ENCODE assay signal across 19 cellular contexts in the genomic region with DNA sequence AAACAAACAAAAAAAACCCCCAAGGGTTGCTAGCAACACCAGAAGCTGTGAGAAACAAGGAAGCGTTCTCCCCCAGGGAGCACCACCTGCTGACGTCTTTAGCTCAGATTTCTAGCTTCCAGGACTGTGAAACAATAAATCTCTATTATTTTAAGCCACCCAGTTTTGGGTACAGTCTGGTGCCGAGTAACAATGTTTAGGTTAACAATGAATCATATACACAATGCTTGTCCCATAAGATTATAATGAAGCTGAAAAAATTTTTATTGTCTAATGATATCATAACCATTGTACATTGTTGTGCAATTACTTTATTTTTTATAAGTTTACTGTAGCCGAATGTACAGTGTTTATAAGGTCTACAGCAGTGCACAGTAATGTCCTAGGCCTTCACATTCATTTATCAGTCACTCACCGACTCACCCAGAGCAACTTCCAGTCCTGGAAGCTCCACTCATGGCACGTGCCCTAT.
A peak's percentile ranks its signal among the peaks of the same experiment; 100 is the strongest.
DNase-seq lines count a peak whose midpoint lies in the region; ATAC-seq and TF ChIP-seq lines count a peak whose summit lies in the region.
"Had no signal": no experiment of that assay in that cellular context is flagged by ENCODE, and none has a peak within 500 bp of the region (broad histone marks: within the 10 kb centered on the region; RNA-seq: fewer than 3 reads in every experiment).

No MANE protein-coding gene starts in this region.

- no peaks in the 10 kb centered on the region for H3K36me3 Mint-ChIP-seq in naive B cell

- no peaks in the 10 kb centered on the region for H3K27me3 Mint-ChIP-seq in naive B cell
- H3K27me3 Mint-ChIP-seq: activated CD4-positive, alpha-beta T cell treated with anti-CD3 and anti-CD28 coated beads for 36 hours had no signal

- peak; percentile 77 to 83 for ATAC-seq in naive B cell (ENCODE audit: low read depth in 2 of 2)
- ATAC-seq in GM19351 (IDR thresholded peaks at IDR 0.05; ENCODE audit: unreplicated experiment): no peak
- no peak for ATAC-seq in GM21360 (IDR thresholded peaks at IDR 0.05; ENCODE audit: unreplicated experiment)
- no peak for ATAC-seq in GM21786 (IDR thresholded peaks at IDR 0.05; ENCODE audit: unreplicated experiment)
- ATAC-seq: activated CD4-positive, alpha-beta T cell treated with anti-CD3 and anti-CD28 coated beads for 36 hours; esophagus mucosa; left cardiac atrium had no signal

- peaks cover 12 to 34% (median 25%) of the 10 kb centered on the region in 3 donors for H3K4me1 Mint-ChIP-seq in naive B cell

- H3K27ac Mint-ChIP-seq in naive B cell: peak overlapping the region in 2 of 6 donors; percentile 57 to 62
- H3K27ac Mint-ChIP-seq: activated CD4-positive, alpha-beta T cell treated with anti-CD3 and anti-CD28 coated beads for 36 hours; activated T-helper 2 cell treated with anti-CD3 and anti-CD28 coated beads, Interferon-gamma antibody, Interleukin-2, Interleukin-4, amounts not matched to agents 10 μg/mL and 5 μg/mL and 100 μg/mL, durations not matched to agents 14 hours and 24 hours and 36 hours had no signal

- H3K4me3 ChIP-seq in MG63 (no peak overlapping the region), brain microvascular endothelial cell (ENCODE audit: low read depth, low read length) (no peak overlapping the region)
- H3K4me3 ChIP-seq: adrenal gland had no signal

- H3K27me3 ChIP-seq in MG63: no peaks in the 10 kb centered on the region
- H3K27me3 ChIP-seq in brain microvascular endothelial cell (replicated peaks): no peaks in the 10 kb centered on the region
- H3K27me3 ChIP-seq: adrenal gland had no signal

- no peaks in the 10 kb centered on the region for H3K9me3 Mint-ChIP-seq in naive B cell
- H3K9me3 Mint-ChIP-seq: activated T-helper 2 cell treated with anti-CD3 and anti-CD28 coated beads, Interferon-gamma antibody, Interleukin-2, Interleukin-4, amounts not matched to agents 10 μg/mL and 5 μg/mL and 100 μg/mL, durations not matched to agents 14 hours and 24 hours and 36 hours had no signal

- H3K4me3 Mint-ChIP-seq in naive B cell: peak overlapping the region in 1 of 8 donors; percentile 5
- H3K4me3 Mint-ChIP-seq: activated CD4-positive, alpha-beta T cell treated with anti-CD3 and anti-CD28 coated beads for 36 hours had no signal

- H3K9me3 ChIP-seq in MG63: no peaks in the 10 kb centered on the region
- H3K9me3 ChIP-seq: adrenal gland had no signal

- no peak overlapping the region for H3K27ac ChIP-seq in brain microvascular endothelial cell
- H3K27ac ChIP-seq: adrenal gland had no signal

- in situ Hi-C loops in brain microvascular endothelial cell (cut with HindIII; ENCODE audit: low pct_ligation_motif_present, low sequenced_read_pairs): no loop called here

- TF ChIP-seq CTCF in brain microvascular endothelial cell (IDR thresholded peaks at IDR 0.05; ENCODE audit: low read depth, low read length, missing control alignments): no peak

- peak; percentile 60 for DNase-seq in EL
- DNase-seq in MG63: peak; percentile 78
- DNase-seq in brain microvascular endothelial cell: peak; percentile 29
- peak; percentile 25 for DNase-seq in naive B cell
- DNase-seq: activated CD4-positive, alpha-beta T cell treated with anti-CD3 and anti-CD28 coated beads for 36 hours; central memory CD4-positive, alpha-beta T cell; DMS79 treated with DMSO at 0.1 percent for 48 hours; effector CD4-positive, alpha-beta T cell; left cardiac atrium; MV-4-11; NCI-H187 treated with DMSO at 0.1 percent for 48 hours; NCI-H446 treated with DMSO at 0.1 percent for 48 hours; NK-92 treated with Interleukin-12 subunit alpha and Interleukin-12 subunit beta, amount 100 ng/mL, for 24 hours had no signal

- H3K36me3 ChIP-seq in MG63 (no peaks in the 10 kb centered on the region), brain microvascular endothelial cell (replicated peaks) (no peaks in the 10 kb centered on the region)
- H3K36me3 ChIP-seq: adrenal gland had no signal

Comparison
In these comparisons a context has a peak if more than half of its experiments do, and no peak if none do; other contexts are left out.
1. DNase-seq: peak in every context shown above with its lines; median percentile 78 in MG63; 60 in EL; 29 in brain microvascular endothelial cell; 25 in naive B cell.
2. ATAC-seq: peak in naive B cell (2 of 2); none in GM19351 (single experiment), GM21360 (single experiment) and GM21786 (single experiment).